ENCODE assay signal across 20 cellular contexts in the genomic region with DNA sequence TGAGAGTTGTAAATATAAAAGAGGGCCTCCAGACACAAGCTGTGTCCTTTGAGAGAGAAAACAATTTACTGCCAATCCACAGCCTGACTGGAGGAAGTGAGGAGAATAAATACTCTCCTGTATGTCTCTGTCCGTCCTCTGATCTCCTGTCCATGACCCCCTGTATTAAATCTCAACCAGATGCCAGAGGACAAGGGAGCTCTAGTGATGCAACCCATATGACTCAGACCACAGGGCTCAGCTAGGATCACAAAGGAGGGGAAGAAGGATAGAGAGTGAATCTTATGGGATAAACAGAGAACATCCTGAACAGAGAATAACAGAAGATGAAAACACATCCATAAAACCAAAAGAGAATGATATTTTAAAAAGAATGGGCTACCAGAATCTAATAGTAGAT.
DNase-seq lines count a peak whose midpoint lies in the region; ATAC-seq and TF ChIP-seq lines count a peak whose summit lies in the region.
"Had no signal": no experiment of that assay in that cellular context is flagged by ENCODE, and none has a peak within 500 bp of the region (broad histone marks: within the 10 kb centered on the region; RNA-seq: fewer than 3 reads in every experiment).

No MANE protein-coding gene starts in this region.

- in situ Hi-C loops in brain microvascular endothelial cell (cut with HindIII; ENCODE audit: low pct_ligation_motif_present, low sequenced_read_pairs): no loop called here

- no peaks in the 10 kb centered on the region for H3K4me1 ChIP-seq in foreskin keratinocyte
- H3K4me1 ChIP-seq: left lung, psoas muscle, stomach had no signal

- TF ChIP-seq CTCF in brain microvascular endothelial cell (IDR thresholded peaks at IDR 0.05; ENCODE audit: low read depth, low read length, missing control alignments): no peak
- no peak for TF ChIP-seq CTCF in foreskin keratinocyte (conservative IDR thresholded peaks at IDR 0.05)

- DNase-seq in DMS153 (lab: John Stamatoyannopoulos, UW): peak; percentile 19
- no peak for DNase-seq in DMS153 treated with DMSO at 0.1 percent for 48 hours (lab: John Stamatoyannopoulos, UW; ENCODE audit: unreplicated experiment)
- peak; percentile 55 for DNase-seq in brain microvascular endothelial cell
- peak in 1 of 2 donors; percentile 16 for DNase-seq in foreskin keratinocyte
- peak; percentile 35 for DNase-seq in smooth muscle cell of the brain vasculature (ENCODE audit: low read depth, low spot score)
- no peak for DNase-seq in NCI-H345 (lab: John Stamatoyannopoulos, UW)
- no peak for DNase-seq in D341Med (ENCODE audit: low spot score)
- DNase-seq: activated effector memory CD4-positive, alpha-beta T cell treated with anti-CD3 and anti-CD28 coated beads, Interleukin-2, amount 50 U/mL, for 16 hours; activated naive CD8-positive, alpha-beta T cell treated with anti-CD3 and anti-CD28 coated beads, Interleukin-2, amount 50 U/mL, for 24 hours; glutamatergic neuron; HFFc6; left lung; MM.1S; NCI-H1436 treated with DMSO at 0.1 percent for 48 hours; psoas muscle; stomach; trophoblast cell had no signal

- H3K4me3 ChIP-seq in brain microvascular endothelial cell (ENCODE audit: low read depth, low read length): no peak overlapping the region
- H3K4me3 ChIP-seq: left lung, neural progenitor cell, psoas muscle, stomach had no signal

- H3K27me3 ChIP-seq in brain microvascular endothelial cell (replicated peaks) (no peaks in the 10 kb centered on the region), foreskin keratinocyte (no peaks in the 10 kb centered on the region)
- H3K27me3 ChIP-seq: left lung, neural progenitor cell, stomach had no signal

- ATAC-seq in foreskin keratinocyte: peak; percentile 33
- ATAC-seq in HG02884 (IDR thresholded peaks at IDR 0.05; ENCODE audit: unreplicated experiment): no peak
- ATAC-seq: activated naive CD8-positive, alpha-beta T cell treated with anti-CD3 and anti-CD28 coated beads, Interleukin-2, amount 50 U/mL, for 24 hours; left lung; psoas muscle had no signal

- H3K36me3 ChIP-seq in brain microvascular endothelial cell (replicated peaks): no peaks in the 10 kb centered on the region
- H3K36me3 ChIP-seq: left lung, neural progenitor cell, stomach had no signal

- H3K27ac ChIP-seq in brain microvascular endothelial cell: no peak overlapping the region
- H3K27ac ChIP-seq in foreskin keratinocyte: no peak overlapping the region
- H3K27ac ChIP-seq: 22Rv1, left lung, neural progenitor cell, psoas muscle, stomach had no signal

Comparison
In these comparisons a context has a peak if more than half of its experiments do, and no peak if none do; other contexts are left out.
1. DNase-seq: peak in DMS153 (single experiment), brain microvascular endothelial cell (single experiment) and smooth muscle cell of the brain vasculature (single experiment); none in DMS153 treated with DMSO at 0.1 percent for 48 hours (single experiment), NCI-H345 (single experiment) and D341Med (single experiment).